In the genomic region with DNA sequence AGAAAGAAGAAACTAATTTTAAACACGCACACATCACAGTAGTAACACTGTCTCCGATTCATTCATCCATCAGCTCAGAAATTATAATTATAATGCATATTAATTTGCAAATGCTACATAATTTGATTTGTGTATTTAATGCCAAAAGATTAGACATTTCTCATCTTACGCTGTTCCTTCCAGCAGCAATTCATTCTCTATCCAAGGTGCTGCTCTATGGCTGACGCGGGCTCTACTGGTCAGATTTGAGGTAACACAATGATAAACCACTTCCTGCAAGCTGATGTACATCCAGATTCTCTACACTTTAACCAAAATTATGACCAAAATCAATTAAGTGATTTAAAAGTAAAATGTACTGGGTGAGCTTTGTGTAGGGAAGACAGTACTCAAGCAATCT, we compare ENCODE assay signal across 1 cellular context.
TF ChIP-seq lines count a peak whose summit lies in the region.

No MANE protein-coding gene starts in this region.

TF ChIP-seq in A549, 52 proteins besides CTCF, POLR2A, EP300 and RAD21 (continued from another document):
- TF ChIP-seq, protein P1, sequence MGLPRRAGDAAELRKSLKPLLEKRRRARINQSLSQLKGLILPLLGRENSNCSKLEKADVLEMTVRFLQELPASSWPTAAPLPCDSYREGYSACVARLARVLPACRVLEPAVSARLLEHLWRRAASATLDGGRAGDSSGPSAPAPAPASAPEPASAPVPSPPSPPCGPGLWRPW (IDR thresholded peaks at IDR 0.05): no peak
- TF ChIP-seq, protein P2, sequence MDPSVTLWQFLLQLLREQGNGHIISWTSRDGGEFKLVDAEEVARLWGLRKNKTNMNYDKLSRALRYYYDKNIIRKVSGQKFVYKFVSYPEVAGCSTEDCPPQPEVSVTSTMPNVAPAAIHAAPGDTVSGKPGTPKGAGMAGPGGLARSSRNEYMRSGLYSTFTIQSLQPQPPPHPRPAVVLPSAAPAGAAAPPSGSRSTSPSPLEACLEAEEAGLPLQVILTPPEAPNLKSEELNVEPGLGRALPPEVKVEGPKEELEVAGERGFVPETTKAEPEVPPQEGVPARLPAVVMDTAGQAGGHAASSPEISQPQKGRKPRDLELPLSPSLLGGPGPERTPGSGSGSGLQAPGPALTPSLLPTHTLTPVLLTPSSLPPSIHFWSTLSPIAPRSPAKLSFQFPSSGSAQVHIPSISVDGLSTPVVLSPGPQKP (IDR thresholded peaks at IDR 0.05; ENCODE audit: low read depth, low read length): no peak
- TF ChIP-seq RCOR1 (IDR thresholded peaks at IDR 0.05; ENCODE audit: low read depth, low read length) (no peak), EHMT2 (IDR thresholded peaks at IDR 0.05; ENCODE audit: low read depth) (no peak)
